In the genomic region with DNA sequence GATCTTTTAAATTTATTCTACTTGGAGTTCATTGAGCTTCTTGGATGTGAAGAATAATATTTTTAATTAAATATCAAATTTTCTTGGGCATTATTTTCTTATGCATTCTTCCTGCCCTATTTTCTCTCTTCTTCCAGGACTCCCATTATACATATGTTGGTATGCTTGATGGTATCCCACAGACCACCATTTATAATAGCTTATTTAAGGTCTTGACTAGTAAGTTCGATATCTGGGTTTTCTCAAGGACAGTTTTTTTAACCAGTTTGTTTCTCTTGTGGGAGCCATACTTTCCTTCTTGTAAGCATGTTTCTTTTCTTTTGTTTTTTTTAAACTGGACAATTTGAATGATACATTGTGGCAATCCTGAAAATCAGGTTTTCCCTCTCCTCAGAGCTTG, we compare ENCODE assay signal across 26 cellular contexts.
"Had no signal": no experiment of that assay in that cellular context is flagged by ENCODE, and none has a peak within 500 bp of the region (broad histone marks: within the 10 kb centered on the region; RNA-seq: fewer than 3 reads in every experiment).

No MANE protein-coding gene starts in this region.

- H3K27me3 ChIP-seq: ascending aorta, dorsolateral prefrontal cortex, esophagus muscularis mucosa, foreskin keratinocyte, gastrocnemius medialis, heart left ventricle had no signal

- H3K36me3 ChIP-seq: ascending aorta, esophagus muscularis mucosa, gastrocnemius medialis, heart left ventricle had no signal

- DNase-seq: activated CD4-positive, alpha-beta memory T cell treated with anti-CD3 and anti-CD28 coated beads for 36 hours; activated CD4-positive, alpha-beta T cell treated with anti-CD3 and anti-CD28 coated beads for 36 hours; activated CD4-positive, alpha-beta T cell treated with anti-CD3 and anti-CD28 coated beads, Interleukin-2, amount 10 ng/mL, durations not matched to agents 24 days and 14 days; activated CD4-positive, CD25-positive, alpha-beta regulatory T cell; activated CD4-positive, CD25-positive, alpha-beta regulatory T cell treated with anti-CD3 and anti-CD28 coated beads, Interleukin-2, amount 50 U/mL, for 72 hours; activated CD8-positive, alpha-beta memory T cell treated with anti-CD3 and anti-CD28 coated beads, Interleukin-2, amount 10 ng/mL, durations not matched to agents 7 days and 5 days; activated CD8-positive, alpha-beta memory T cell treated with anti-CD3 and anti-CD28 coated beads, Interleukin-2, amount 50 U/mL, for 4 hours; activated CD8-positive, alpha-beta T cell treated with anti-CD3 and anti-CD28 coated beads, Interleukin-2, amount 10 ng/mL, durations not matched to agents 7 days and 5 days; activated effector memory CD4-positive, alpha-beta T cell treated with anti-CD3 and anti-CD28 coated beads, Interleukin-2, amount 50 U/mL, for 16 hours; activated naive CD4-positive, alpha-beta T cell treated with anti-CD3 and anti-CD28 coated beads, Interleukin-2, amount 10 ng/mL, durations not matched to agents 7 days and 5 days; activated naive CD8-positive, alpha-beta T cell treated with anti-CD3 and anti-CD28 coated beads, Interleukin-2, amount 10 ng/mL, durations not matched to agents 7 days and 5 days; activated T-cell treated with anti-CD3 and anti-CD28 coated beads, Interleukin-2, amount 50 U/mL, for 1 hour; activated T-cell treated with anti-CD3 and anti-CD28 coated beads, Interleukin-2, amount 50 U/mL, for 48 hours; dorsolateral prefrontal cortex; effector memory CD4-positive, alpha-beta T cell; foreskin keratinocyte; gastrocnemius medialis; glutamatergic neuron; heart left ventricle; T-helper 17 cell; T1000 had no signal

- ATAC-seq: activated CD4-positive, alpha-beta T cell treated with anti-CD3 and anti-CD28 coated beads for 36 hours; activated CD8-positive, alpha-beta memory T cell treated with anti-CD3 and anti-CD28 coated beads, Interleukin-2, amount 10 ng/mL, durations not matched to agents 7 days and 5 days; activated CD8-positive, alpha-beta T cell treated with anti-CD3 and anti-CD28 coated beads, Interleukin-2, amount 10 ng/mL, durations not matched to agents 7 days and 5 days; activated naive CD4-positive, alpha-beta T cell treated with anti-CD3 and anti-CD28 coated beads, Interleukin-2, amount 50 U/mL, for 72 hours; foreskin keratinocyte; gastrocnemius medialis; heart left ventricle; T-helper 17 cell had no signal

- H3K4me1 ChIP-seq: foreskin keratinocyte had no signal

- H3K4me3 ChIP-seq: ascending aorta, coronary artery, dorsolateral prefrontal cortex, esophagus muscularis mucosa, gastrocnemius medialis, heart left ventricle had no signal

- FAIRE-seq: bronchial epithelial cell had no signal

- H3K27ac ChIP-seq: ascending aorta, coronary artery, dorsolateral prefrontal cortex, esophagus muscularis mucosa, foreskin keratinocyte, gastrocnemius medialis, heart left ventricle had no signal
